8 cellular contexts compared by ENCODE assay signal in genomic region chr2:111898703-111899514, GRCh38. TPM values are rescaled to one million over a fixed set of nuclear protein-coding genes. Genes with fewer than 3 reads are reported as not detected.
DNase-seq lines count a peak whose midpoint lies in the region; ATAC-seq and TF ChIP-seq lines count a peak whose summit lies in the region.

No MANE protein-coding gene starts in this region.

- TF ChIP-seq POLR2A in ovary (IDR thresholded peaks at IDR 0.05), result no peak

- TF ChIP-seq CTCF in Caco-2 (IDR thresholded peaks at IDR 0.05; ENCODE audit: insufficient read depth in 1 of 2, low read depth in 1 of 2, low read length in 1 of 2, severe bottlenecking in 1 of 2, unreplicated experiment in 1 of 2) (no peak), fibroblast of the aortic adventitia (IDR thresholded peaks at IDR 0.05; ENCODE audit: insufficient read depth, low read length) (no peak), ovary (IDR thresholded peaks at IDR 0.05) (no peak)

- H3K36me3 ChIP-seq in Caco-2 (ENCODE audit: control insufficient read depth, insufficient read depth, low read length) (no peaks in the 10 kb centered on the region), ovary (no peaks in the 10 kb centered on the region)

- intact Hi-C loops in Caco-2 (cut with micrococcal nuclease; ENCODE audit: unreplicated experiment) (loop anchor here (1.0 to 10.0 kb wide), 4 partner anchors 47 to 686 kb away; partner anchors contain the start of gene CHCHD5), ovary (cut with DNase I) (loop anchor here (5.0 to 10.0 kb wide), 3 partner anchors 133 to 356 kb away; partner anchors contain the start of gene ZC3H8 (in 1 of the 4))

- 1% methylated on average over 50 to 70 of the region's 70 CpGs for WGBS in ovary, 3 donors

- H3K9me3 ChIP-seq in Caco-2 (no peaks in the 10 kb centered on the region), ovary (no peaks in the 10 kb centered on the region)

- H3K4me1 ChIP-seq in Caco-2 (peaks cover 31% of the 10 kb centered on the region), ovary (ENCODE audit: insufficient read depth) (peaks cover 1% of the 10 kb centered on the region)

- peak overlapping the region; percentile 74 to 84 for H3K27ac ChIP-seq in ovary

- H3K27me3 Mint-ChIP-seq in Caco-2 (ENCODE audit: insufficient read depth, unreplicated experiment), result no peaks in the 10 kb centered on the region
- H3K27me3 Mint-ChIP-seq in activated T-cell treated with anti-CD3 and anti-CD28 coated beads, Interleukin-2, amount 50 U/mL, for 24 hours, result peaks cover 44% of the 10 kb centered on the region

- H3K27ac Mint-ChIP-seq in Caco-2 (ENCODE audit: unreplicated experiment), result peak overlapping the region; percentile 72
- H3K27ac Mint-ChIP-seq in activated T-cell treated with anti-CD3 and anti-CD28 coated beads, Interleukin-2, amount 50 U/mL, for 24 hours, result no peak overlapping the region

- H3K4me3 ChIP-seq in Caco-2 (ENCODE audit: low read depth, low read length) (peak overlapping the region; percentile 90), fibroblast of the aortic adventitia (ENCODE audit: low read depth, low read length) (peak overlapping the region; percentile 69), ovary (peak overlapping the region; percentile 94)

- H3K27me3 ChIP-seq in Caco-2 (replicated peaks; ENCODE audit: control insufficient read depth, insufficient read depth, low read length), result no peaks in the 10 kb centered on the region
- H3K27me3 ChIP-seq in ovary, result no peaks in the 10 kb centered on the region

- no peak for TF ChIP-seq EP300 in ovary (IDR thresholded peaks at IDR 0.05)

- H3K36me3 Mint-ChIP-seq in Caco-2 (ENCODE audit: insufficient read depth, unreplicated experiment), result peaks cover 13% of the 10 kb centered on the region
- H3K36me3 Mint-ChIP-seq in activated T-cell treated with anti-CD3 and anti-CD28 coated beads, Interleukin-2, amount 50 U/mL, for 24 hours (ENCODE audit: low read depth), result no peaks in the 10 kb centered on the region

- H3K9me3 Mint-ChIP-seq in Caco-2 (ENCODE audit: unreplicated experiment), result no peaks in the 10 kb centered on the region
- no peaks in the 10 kb centered on the region for H3K9me3 Mint-ChIP-seq in activated T-cell treated with anti-CD3 and anti-CD28 coated beads, Interleukin-2, amount 50 U/mL, for 24 hours

- BruUV-seq in Caco-2 (replicated peaks; lab: Mats Ljungman, UMichigan), result no TSS peak

- DNase-seq in Caco-2 (no peak), fibroblast of the aortic adventitia (ENCODE audit: low read depth) (no peak), ovary (peak in 2 of 5 donors; percentile 50 to 62), SIG-M5 (lab: John Stamatoyannopoulos, UW) (no peak), HCEC 1CT (no peak)
- DNase-seq in activated T-cell treated with anti-CD3 and anti-CD28 coated beads, Interleukin-2, amount 50 U/mL, for 24 hours, result peak; percentile 58

- ATAC-seq in HG02798 (IDR thresholded peaks at IDR 0.05; ENCODE audit: poor library complexity, unreplicated experiment), result peak; percentile 29
- no peak for ATAC-seq in HG02623 (IDR thresholded peaks at IDR 0.05; ENCODE audit: unreplicated experiment)

- POLR2A ChIA-PET in Caco-2 (lab: Charles Lee), result interaction anchor here (0.6 to 2.1 kb wide), 6 partner anchors 10 to 156 kb away, joined by 3 to 17 read pairs (median 4); partner anchors contain the start of gene TMEM87B

- CTCF ChIA-PET in Caco-2 (lab: Charles Lee), result interaction anchor here (0.6 to 2.6 kb wide), 13 partner anchors 9 to 1927 kb away, joined by 3 to 23 read pairs (median 4); partner anchors contain the start of gene TMEM87B

- peak overlapping the region; percentile 86 for H3K4me3 Mint-ChIP-seq in Caco-2 (ENCODE audit: unreplicated experiment)
- H3K4me3 Mint-ChIP-seq in activated T-cell treated with anti-CD3 and anti-CD28 coated beads, Interleukin-2, amount 50 U/mL, for 24 hours, result peak overlapping the region; percentile 67

- H3K4me1 Mint-ChIP-seq in Caco-2 (ENCODE audit: low read depth, unreplicated experiment), result peaks cover 37% of the 10 kb centered on the region
- H3K4me1 Mint-ChIP-seq in activated T-cell treated with anti-CD3 and anti-CD28 coated beads, Interleukin-2, amount 50 U/mL, for 24 hours (ENCODE audit: low read depth), result peaks cover 12% of the 10 kb centered on the region

RNA-seq across cellular contexts. Expression of gene MERTK, which starts 0.5 kb away (rescaled TPM):
- 39.2 and 42.6 TPM in 2 replicates for total RNA-seq in Caco-2 (2022)
- total RNA-seq in fibroblast of the aortic adventitia (ENCODE audit: low replicate concordance), result 0.65 and 2.4 TPM in 2 replicates
- 10 to 100 TPM; 11.0 to 20.7 (median 13.7) TPM for total RNA-seq in ovary
- 10 to 100 TPM in 1 of 2 donors, 1 to 10 TPM in 1; 8.3 to 21.9 TPM for polyA plus RNA-seq in ovary

RNA-seq across cellular contexts. Expression of gene ANAPC1, which starts 14.9 kb away (rescaled TPM):
- total RNA-seq in Caco-2 (2022) (97.2 and 110 TPM in 2 replicates), fibroblast of the aortic adventitia (ENCODE audit: low replicate concordance) (61.1 and 105 TPM in 2 replicates), ovary (10 to 100 TPM; 29.2 to 43.3 (median 35.6) TPM)
- 10 to 100 TPM in 1 of 2 donors, 1 to 10 TPM in 1; 7.6 to 16.0 TPM for polyA plus RNA-seq in ovary
